8 cellular contexts compared by ENCODE assay signal in genomic region chr4:148376151-148376550, GRCh38.
DNase-seq lines count a peak whose midpoint lies in the region; ATAC-seq and TF ChIP-seq lines count a peak whose summit lies in the region.

No MANE protein-coding gene starts in this region.

- H3K4me3 Mint-ChIP-seq in activated CD4-positive, alpha-beta T cell treated with anti-CD3 and anti-CD28 coated beads for 36 hours: peak overlapping the region; percentile 57
- peak overlapping the region; percentile 57 for H3K4me3 Mint-ChIP-seq in dendritic cell treated with granulocyte-macrophage colony-stimulating factor and Interleukin-4, amounts not matched to agents 40 ng/mL and 50 ng/mL, for 4 days

- H3K27ac ChIP-seq in muscle layer of duodenum (ENCODE audit: low read length): peak overlapping the region; percentile 64

- ATAC-seq in activated CD4-positive, alpha-beta T cell treated with anti-CD3 and anti-CD28 coated beads for 36 hours: peak; percentile 39

- no peak for TF ChIP-seq CTCF in GM20000 (IDR thresholded peaks at IDR 0.05; ENCODE audit: extremely low read depth, missing control alignments)

- no peaks in the 10 kb centered on the region for H3K9me3 ChIP-seq in muscle layer of duodenum (ENCODE audit: control insufficient read depth in 1 of 2, low read length in 2 of 2)

- H3K27ac Mint-ChIP-seq in activated CD4-positive, alpha-beta T cell treated with anti-CD3 and anti-CD28 coated beads for 36 hours: peak overlapping the region; percentile 51
- H3K27ac Mint-ChIP-seq in dendritic cell treated with granulocyte-macrophage colony-stimulating factor and Interleukin-4, amounts not matched to agents 40 ng/mL and 50 ng/mL, for 4 days: peak overlapping the region; percentile 82

- no peaks in the 10 kb centered on the region for H3K36me3 ChIP-seq in muscle layer of duodenum (ENCODE audit: control insufficient read depth in 1 of 2, insufficient read depth in 2 of 2, low read length in 2 of 2)

- H3K36me3 Mint-ChIP-seq in activated CD4-positive, alpha-beta T cell treated with anti-CD3 and anti-CD28 coated beads for 36 hours (ENCODE audit: low read depth): no peaks in the 10 kb centered on the region
- no peaks in the 10 kb centered on the region for H3K36me3 Mint-ChIP-seq in dendritic cell treated with granulocyte-macrophage colony-stimulating factor and Interleukin-4, amounts not matched to agents 40 ng/mL and 50 ng/mL, for 4 days (ENCODE audit: low read depth)

- H3K27me3 Mint-ChIP-seq in activated CD4-positive, alpha-beta T cell treated with anti-CD3 and anti-CD28 coated beads for 36 hours: no peaks in the 10 kb centered on the region
- H3K27me3 Mint-ChIP-seq in dendritic cell treated with granulocyte-macrophage colony-stimulating factor and Interleukin-4, amounts not matched to agents 40 ng/mL and 50 ng/mL, for 4 days: no peaks in the 10 kb centered on the region

- H3K4me1 Mint-ChIP-seq in activated CD4-positive, alpha-beta T cell treated with anti-CD3 and anti-CD28 coated beads for 36 hours: peaks cover 29% of the 10 kb centered on the region
- H3K4me1 Mint-ChIP-seq in dendritic cell treated with granulocyte-macrophage colony-stimulating factor and Interleukin-4, amounts not matched to agents 40 ng/mL and 50 ng/mL, for 4 days (ENCODE audit: low read depth): peaks cover 19% of the 10 kb centered on the region

- peaks cover 0 to 6% of the 10 kb centered on the region in 2 donors for H3K4me1 ChIP-seq in muscle layer of duodenum (ENCODE audit: control insufficient read depth in 1 of 2, insufficient read depth in 2 of 2, low read length in 2 of 2)

- CTCF ChIA-PET in activated CD4-positive, alpha-beta T cell treated with anti-CD3 and anti-CD28 coated beads for 36 hours (lab: Charles Lee): interaction anchor here (0.7 to 1.6 kb wide), 4 partner anchors 9 to 31 kb away, joined by 3 to 10 read pairs (median 3); no protein-coding TSS in a partner anchor

- H3K9me3 Mint-ChIP-seq in activated CD4-positive, alpha-beta T cell treated with anti-CD3 and anti-CD28 coated beads for 36 hours (ENCODE audit: low read depth): peaks cover 2% of the 10 kb centered on the region
- H3K9me3 Mint-ChIP-seq in dendritic cell treated with granulocyte-macrophage colony-stimulating factor and Interleukin-4, amounts not matched to agents 40 ng/mL and 50 ng/mL, for 4 days: no peaks in the 10 kb centered on the region

- H3K4me3 ChIP-seq in muscle layer of duodenum (ENCODE audit: low read depth in 1 of 2, low read length in 2 of 2): peak overlapping the region; percentile 40 to 53

- POLR2A ChIA-PET in activated CD4-positive, alpha-beta T cell treated with anti-CD3 and anti-CD28 coated beads for 36 hours (lab: Charles Lee): no interaction called here

- DNase-seq in activated CD4-positive, alpha-beta T cell treated with anti-CD3 and anti-CD28 coated beads for 36 hours: peak; percentile 41
- DNase-seq in activated CD4-positive, alpha-beta T cell treated with anti-CD3 and anti-CD28 coated beads, Interleukin-2, amount 50 U/mL, for 48 hours: no peak
- DNase-seq in NCI-H526 (lab: John Stamatoyannopoulos, UW): peak; percentile 38 to 39
- DNase-seq in NOMO-1 treated with DMSO at 0.1 percent for 48 hours (lab: John Stamatoyannopoulos, UW; ENCODE audit: unreplicated experiment): no peak
- no peak for DNase-seq in GM20000 (ENCODE audit: low spot score)
- no peak for DNase-seq in SKM-1 (lab: John Stamatoyannopoulos, UW; ENCODE audit: unreplicated experiment)

- no peaks in the 10 kb centered on the region for H3K27me3 ChIP-seq in muscle layer of duodenum (ENCODE audit: low read depth, low read length)

- intact Hi-C loops in activated CD4-positive, alpha-beta T cell treated with anti-CD3 and anti-CD28 coated beads for 36 hours (cut with DNase I, micrococcal nuclease): loop anchor here in 1 of 2 experiments (5.0 kb wide), 1 partner anchor 66 kb away; the partner anchor contains the start of gene NR3C2
- intact Hi-C loops in dendritic cell treated with granulocyte-macrophage colony-stimulating factor and Interleukin-4, amounts not matched to agents 40 ng/mL and 50 ng/mL, for 4 days (cut with micrococcal nuclease): no loop called here

Comparison
In these comparisons a context has a peak if more than half of its experiments do, and no peak if none do; other contexts are left out.
1. DNase-seq: peak in activated CD4-positive, alpha-beta T cell treated with anti-CD3 and anti-CD28 coated beads for 36 hours (single experiment) and NCI-H526 (2 of 2); none in activated CD4-positive, alpha-beta T cell treated with anti-CD3 and anti-CD28 coated beads, Interleukin-2, amount 50 U/mL, for 48 hours (0 of 2), NOMO-1 treated with DMSO at 0.1 percent for 48 hours (single experiment), GM20000 (single experiment) and SKM-1 (single experiment).